Comparison of ENCODE assay signal across 26 cellular contexts in genomic region chr2:56681659-56682396, GRCh38.
DNase-seq lines count a peak whose midpoint lies in the region; ATAC-seq, FAIRE-seq and TF ChIP-seq lines count a peak whose summit lies in the region.
"Had no signal": no experiment of that assay in that cellular context is flagged by ENCODE, and none has a peak within 500 bp of the region (broad histone marks: within the 10 kb centered on the region; RNA-seq: fewer than 3 reads in every experiment).

No MANE protein-coding gene starts in this region.

- CTCF ChIA-PET in A549 (lab: Yijun Ruan, JAX) = no interaction called here

- H3K4me2 ChIP-seq in A549 = peak overlapping the region; percentile 38; the same call in 1 of the 3 replicates

- intact Hi-C loops in posterior cingulate gyrus (cut with DNase I) = no loop called here

- FAIRE-seq in A549 (lab: Jason Lieb, UNC) (peak; percentile 84), H54 (lab: Jason Lieb, UNC) (peak; percentile 20)
- FAIRE-seq: endometrium, G401.6, H1, pancreas had no signal

- H3K4me1 ChIP-seq in A549 (peaks cover 16% of the 10 kb centered on the region; the same call in 2 of the 3 replicates), adipocyte (ENCODE audit: control insufficient read depth, insufficient read depth, low read length) (peaks cover 21% of the 10 kb centered on the region)
- H3K4me1 ChIP-seq: pancreas, testis had no signal

- no peaks in the 10 kb centered on the region for H3K36me3 ChIP-seq in adipocyte (ENCODE audit: control insufficient read depth, insufficient read depth, low read length, severe bottlenecking)
- H3K36me3 ChIP-seq: gastrocnemius medialis, pancreas had no signal

- DNase-seq in A549 (ENCODE audit: low read depth in 1 of 2, low spot score in 1 of 2) (no peak), H54 (ENCODE audit: insufficient read length, low spot score) (no peak), adipocyte (ENCODE audit: low read depth) (peak; percentile 22), fibroblast of the aortic adventitia (ENCODE audit: low read depth) (peak; percentile 81), pons (ENCODE audit: low spot score) (no peak), posterior cingulate gyrus (no peak)
- DNase-seq: activated CD4-positive, alpha-beta T cell treated with anti-CD3 and anti-CD28 coated beads for 4 hours; activated T-cell treated with anti-CD3 and anti-CD28 coated beads, Interleukin-2, amount 50 U/mL, for 72 hours; gastrocnemius medialis; Karpas-422; midbrain; NCI-H1092 treated with DMSO at 0.1 percent for 48 hours; NCI-H524; pancreas; SHP77; T-cell; testis had no signal

- POLR2A ChIA-PET in A549 (lab: Yijun Ruan, JAX) = no interaction called here

- no peaks in the 10 kb centered on the region for H3K27me3 ChIP-seq in adipocyte (replicated peaks; ENCODE audit: control insufficient read depth, insufficient read depth, low read length)
- H3K27me3 ChIP-seq: gastrocnemius medialis, pancreas, testis had no signal

- no peak for TF ChIP-seq RAD21 in A549 (conservative IDR thresholded peaks at IDR 0.05 in 1 of 2, IDR thresholded peaks at IDR 0.05 in 1 of 2)

- TF ChIP-seq EP300 in A549 (IDR thresholded peaks at IDR 0.05) = no peak

- H3K9ac ChIP-seq in adipocyte (ENCODE audit: low read length) = no peak overlapping the region

- ATAC-seq in A549 (no peak), HG03469 (IDR thresholded peaks at IDR 0.05; ENCODE audit: unreplicated experiment) (no peak), GM18868 (IDR thresholded peaks at IDR 0.05; ENCODE audit: unreplicated experiment) (no peak)
- ATAC-seq: activated T-cell treated with anti-CD3 and anti-CD28 coated beads, Interleukin-2, amount 50 U/mL, for 72 hours; gastrocnemius medialis; natural killer cell treated with Interleukin-12 subunit alpha and Interleukin-12 subunit beta and Interleukin-15 and Interleukin-18, amount 100 ng/mL, for 72 hours; pancreas; sciatic nerve; stimulated activated effector memory CD8-positive, alpha-beta T cell treated with anti-CD3 and anti-CD28 coated beads, Interleukin-12 subunit alpha, Interleukin-12 subunit beta, amount 100 ng/mL, for 72 hours; T-cell had no signal

- H3K4me3 ChIP-seq in A549 = no peak overlapping the region
- H3K4me3 ChIP-seq in adipocyte (ENCODE audit: low read length) = no peak overlapping the region
- H3K4me3 ChIP-seq in fibroblast of the aortic adventitia (ENCODE audit: low read depth, low read length) = no peak overlapping the region
- H3K4me3 ChIP-seq: coronary artery, gastrocnemius medialis, pancreas, testis had no signal

- TF ChIP-seq CTCF in A549 (IDR thresholded peaks at IDR 0.05) (no peak), fibroblast of the aortic adventitia (IDR thresholded peaks at IDR 0.05; ENCODE audit: insufficient read depth, low read length) (no peak)

- no peak for TF ChIP-seq POLR2A in A549 (IDR thresholded peaks at IDR 0.05; ENCODE audit: low read length)
- TF ChIP-seq POLR2A in H54 (IDR thresholded peaks at IDR 0.05; ENCODE audit: low read depth, low read length) = no peak

- H3K9me3 ChIP-seq in A549 (no peaks in the 10 kb centered on the region), adipocyte (ENCODE audit: control insufficient read depth, low read length) (no peaks in the 10 kb centered on the region)
- H3K9me3 ChIP-seq: gastrocnemius medialis, pancreas, testis had no signal

- H3K27ac ChIP-seq in A549 = no peak overlapping the region
- H3K27ac ChIP-seq: coronary artery, gastrocnemius medialis, pancreas, testis had no signal

- 39% methylated on average over 5 of the region's 5 CpGs for WGBS in A549 (ENCODE audit: missing lambda C conversion rate)

TF ChIP-seq in A549, 52 proteins besides CTCF, POLR2A, EP300 and RAD21:
- TF ChIP-seq, protein P1, sequence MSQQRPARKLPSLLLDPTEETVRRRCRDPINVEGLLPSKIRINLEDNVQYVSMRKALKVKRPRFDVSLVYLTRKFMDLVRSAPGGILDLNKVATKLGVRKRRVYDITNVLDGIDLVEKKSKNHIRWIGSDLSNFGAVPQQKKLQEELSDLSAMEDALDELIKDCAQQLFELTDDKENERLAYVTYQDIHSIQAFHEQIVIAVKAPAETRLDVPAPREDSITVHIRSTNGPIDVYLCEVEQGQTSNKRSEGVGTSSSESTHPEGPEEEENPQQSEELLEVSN (IDR thresholded peaks at IDR 0.05; ENCODE audit: borderline replicate concordance, low read depth) = no peak
TF ChIP-seq in A549: peak in this region for 0.

Comparison
In these comparisons a context has a peak if more than half of its experiments do, and no peak if none do; other contexts are left out.
1. DNase-seq: peak in adipocyte (single experiment) and fibroblast of the aortic adventitia (single experiment); none in A549 (0 of 2), H54 (single experiment), pons (single experiment) and posterior cingulate gyrus (0 of 10).